15 cellular contexts compared by ENCODE assay signal in the genomic region with DNA sequence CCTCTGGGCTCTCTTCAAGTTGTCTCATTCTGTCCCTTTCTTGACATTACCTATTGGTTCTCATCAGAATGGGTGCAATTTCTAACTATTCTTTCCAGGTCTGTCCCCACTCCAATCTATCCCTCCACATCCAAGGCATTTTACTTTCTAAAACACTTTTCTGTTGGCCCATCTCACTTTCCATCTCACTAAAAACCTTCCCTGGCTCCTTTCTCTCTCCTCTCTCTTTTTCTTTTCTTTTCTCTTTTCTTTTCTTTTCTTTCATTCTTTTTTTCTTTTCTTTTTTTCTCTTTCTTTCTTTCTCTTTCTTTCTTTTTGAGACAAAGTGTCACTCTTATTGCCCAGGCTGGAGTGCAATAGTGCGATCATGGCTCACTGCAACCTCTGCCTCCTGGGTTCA.
DNase-seq lines count a peak whose midpoint lies in the region; ATAC-seq lines count a peak whose summit lies in the region.
"Had no signal": no experiment of that assay in that cellular context is flagged by ENCODE, and none has a peak within 500 bp of the region (broad histone marks: within the 10 kb centered on the region; RNA-seq: fewer than 3 reads in every experiment).

No MANE protein-coding gene starts in this region.

- no peaks in the 10 kb centered on the region for H3K27me3 Mint-ChIP-seq in stimulated activated naive CD8-positive, alpha-beta T cell treated with anti-CD3 and anti-CD28 coated beads, Interleukin-15, Interleukin-2, amounts not matched to agents 100 ng/mL and 50 ng/mL, for 24 hours
- no peaks in the 10 kb centered on the region for H3K27me3 Mint-ChIP-seq in T-helper 17 cell
- no peaks in the 10 kb centered on the region for H3K27me3 Mint-ChIP-seq in naive thymus-derived CD4-positive, alpha-beta T cell

- DNase-seq in stimulated activated naive CD8-positive, alpha-beta T cell treated with anti-CD3 and anti-CD28 coated beads, Interleukin-15, Interleukin-2, amounts not matched to agents 100 U/mL and 50 U/mL, for 24 hours = no peak
- no peak for DNase-seq in T-helper 17 cell
- no peak for DNase-seq in naive thymus-derived CD4-positive, alpha-beta T cell
- no peak for DNase-seq in activated effector memory CD4-positive, alpha-beta T cell treated with Interleukin-2 at 50 U/mL for 16 hours
- DNase-seq in NCI-H446 (lab: John Stamatoyannopoulos, UW) = no peak
- DNase-seq: ACHN, GF-D8, H9, MV-4-11, NCI-H1417 treated with DMSO at 0.1 percent for 48 hours, NCI-H2029, NCI-H510A treated with DMSO at 0.1 percent for 48 hours, RPMI8226 had no signal

- no peak overlapping the region for H3K4me3 ChIP-seq in naive thymus-derived CD4-positive, alpha-beta T cell (ENCODE audit: low read length)

- CTCF ChIA-PET in naive thymus-derived CD4-positive, alpha-beta T cell (lab: Charles Lee) = interaction anchor here (0.7 to 14.4 kb wide), 6 partner anchors 24 to 295 kb away, joined by 3 to 274 read pairs (median 3); no protein-coding TSS in a partner anchor

- ATAC-seq in stimulated activated naive CD8-positive, alpha-beta T cell treated with anti-CD3 and anti-CD28 coated beads, Interleukin-15, Interleukin-2, amounts not matched to agents 100 U/mL and 50 U/mL, for 24 hours = no peak
- no peak for ATAC-seq in T-helper 17 cell
- ATAC-seq in naive thymus-derived CD4-positive, alpha-beta T cell = no peak
- no peak for ATAC-seq in GM19035 (IDR thresholded peaks at IDR 0.05; ENCODE audit: unreplicated experiment)

- H3K4me1 Mint-ChIP-seq in stimulated activated naive CD8-positive, alpha-beta T cell treated with anti-CD3 and anti-CD28 coated beads, Interleukin-15, Interleukin-2, amounts not matched to agents 100 ng/mL and 50 ng/mL, for 24 hours (ENCODE audit: low read depth) = peaks cover 49% of the 10 kb centered on the region
- peaks cover 31% of the 10 kb centered on the region for H3K4me1 Mint-ChIP-seq in T-helper 17 cell
- H3K4me1 Mint-ChIP-seq in naive thymus-derived CD4-positive, alpha-beta T cell = peaks cover 7 to 59% (median 19%) of the 10 kb centered on the region in 7 donors

- H3K27ac ChIP-seq in naive thymus-derived CD4-positive, alpha-beta T cell (ENCODE audit: low read depth, low read length) = no peak overlapping the region

- H3K27ac Mint-ChIP-seq in stimulated activated naive CD8-positive, alpha-beta T cell treated with anti-CD3 and anti-CD28 coated beads, Interleukin-15, Interleukin-2, amounts not matched to agents 100 ng/mL and 50 ng/mL, for 24 hours = peak overlapping the region; percentile 47
- H3K27ac Mint-ChIP-seq in T-helper 17 cell = peak overlapping the region; percentile 85
- peak overlapping the region in 5 of 9 donors; percentile 4 to 71 (median 17) for H3K27ac Mint-ChIP-seq in naive thymus-derived CD4-positive, alpha-beta T cell

- H3K36me3 Mint-ChIP-seq in stimulated activated naive CD8-positive, alpha-beta T cell treated with anti-CD3 and anti-CD28 coated beads, Interleukin-15, Interleukin-2, amounts not matched to agents 100 ng/mL and 50 ng/mL, for 24 hours (ENCODE audit: low read depth) = no peaks in the 10 kb centered on the region
- peaks cover 3% of the 10 kb centered on the region for H3K36me3 Mint-ChIP-seq in T-helper 17 cell (ENCODE audit: low read depth)
- peaks cover 0 to 8% (median 0%) of the 10 kb centered on the region in 5 donors for H3K36me3 Mint-ChIP-seq in naive thymus-derived CD4-positive, alpha-beta T cell

- H3K27me3 ChIP-seq in naive thymus-derived CD4-positive, alpha-beta T cell (ENCODE audit: control insufficient read depth in 2 of 2, insufficient read depth in 2 of 2, low read length in 2 of 2) = no peaks in the 10 kb centered on the region

- H3K4me3 Mint-ChIP-seq in stimulated activated naive CD8-positive, alpha-beta T cell treated with anti-CD3 and anti-CD28 coated beads, Interleukin-15, Interleukin-2, amounts not matched to agents 100 ng/mL and 50 ng/mL, for 24 hours = no peak overlapping the region
- no peak overlapping the region for H3K4me3 Mint-ChIP-seq in T-helper 17 cell
- no peak overlapping the region for H3K4me3 Mint-ChIP-seq in naive thymus-derived CD4-positive, alpha-beta T cell
- H3K4me3 Mint-ChIP-seq: H9 had no signal

- no peaks in the 10 kb centered on the region for H3K36me3 ChIP-seq in naive thymus-derived CD4-positive, alpha-beta T cell (ENCODE audit: control insufficient read depth in 2 of 3, insufficient read depth in 3 of 3, low read length in 3 of 3)

- intact Hi-C loops in naive thymus-derived CD4-positive, alpha-beta T cell (cut with micrococcal nuclease) = loop anchor here in 1 of 2 donors (5.0 kb wide), 1 partner anchor 822 kb away; no protein-coding TSS in a partner anchor

- POLR2A ChIA-PET in naive thymus-derived CD4-positive, alpha-beta T cell (lab: Charles Lee) = no interaction called here

- no peaks in the 10 kb centered on the region for H3K9me3 Mint-ChIP-seq in stimulated activated naive CD8-positive, alpha-beta T cell treated with anti-CD3 and anti-CD28 coated beads, Interleukin-15, Interleukin-2, amounts not matched to agents 100 ng/mL and 50 ng/mL, for 24 hours
- no peaks in the 10 kb centered on the region for H3K9me3 Mint-ChIP-seq in naive thymus-derived CD4-positive, alpha-beta T cell
- H3K9me3 Mint-ChIP-seq: H9 had no signal

- peaks cover 3 to 12% of the 10 kb centered on the region in 2 donors for H3K4me1 ChIP-seq in naive thymus-derived CD4-positive, alpha-beta T cell (ENCODE audit: control insufficient read depth in 2 of 2, insufficient read depth in 2 of 2, low read length in 2 of 2)

- no peaks in the 10 kb centered on the region for H3K9me3 ChIP-seq in T-helper 17 cell (ENCODE audit: control insufficient read depth, low read length, poor library complexity, severe bottlenecking)
- H3K9me3 ChIP-seq in naive thymus-derived CD4-positive, alpha-beta T cell (ENCODE audit: control insufficient read depth in 2 of 3, low read length in 3 of 3) = no peaks in the 10 kb centered on the region

Comparison
In these comparisons a context has a peak if more than half of its experiments do, and no peak if none do; other contexts are left out.
1. H3K27ac Mint-ChIP-seq: peak in every context shown above with its lines; median percentile 85 in T-helper 17 cell; 47 in stimulated activated naive CD8-positive, alpha-beta T cell treated with anti-CD3 and anti-CD28 coated beads, Interleukin-15, Interleukin-2, amounts not matched to agents 100 ng/mL and 50 ng/mL, for 24 hours; 17 in naive thymus-derived CD4-positive, alpha-beta T cell.